16 cellular contexts compared by ENCODE assay signal in genomic region chr7:101238226-101239182, GRCh38. TPM values are rescaled to one million over a fixed set of nuclear protein-coding genes. Genes with fewer than 3 reads are reported as not detected.
DNase-seq lines count a peak whose midpoint lies in the region; ATAC-seq and TF ChIP-seq lines count a peak whose summit lies in the region.
"Had no signal": no experiment of that assay in that cellular context is flagged by ENCODE, and none has a peak within 500 bp of the region (broad histone marks: within the 10 kb centered on the region; RNA-seq: fewer than 3 reads in every experiment).

No MANE protein-coding gene starts in this region.

- H3K4me3 ChIP-seq in osteoblast (ENCODE audit: insufficient read depth, low read length) (no peak overlapping the region), uterus (no peak overlapping the region)

- H3K27ac Mint-ChIP-seq in activated T-cell treated with anti-CD3 and anti-CD28 coated beads, Interleukin-2, amount 50 U/mL, for 24 hours: peak overlapping the region; percentile 38
- H3K27ac Mint-ChIP-seq in activated T-cell treated with anti-CD3 and anti-CD28 coated beads, Interleukin-2, amount 50 U/mL, for 72 hours: no peak overlapping the region
- H3K27ac Mint-ChIP-seq: activated naive CD4-positive, alpha-beta T cell treated with anti-CD3 and anti-CD28 coated beads, Interleukin-2, amount 10 ng/mL, durations not matched to agents 7 days and 5 days had no signal

- intact Hi-C loops in Right ventricle myocardium superior (cut with DNase I) (no loop called here), uterus (cut with DNase I; ENCODE audit: low total_unique reads) (no loop called here)

- H3K36me3 Mint-ChIP-seq in activated T-cell treated with anti-CD3 and anti-CD28 coated beads, Interleukin-2, amount 50 U/mL, for 24 hours (ENCODE audit: low read depth): peaks cover 60% of the 10 kb centered on the region
- H3K36me3 Mint-ChIP-seq in activated T-cell treated with anti-CD3 and anti-CD28 coated beads, Interleukin-2, amount 50 U/mL, for 72 hours (ENCODE audit: insufficient read depth in 2 of 2): peaks cover 0 to 2% of the 10 kb centered on the region in 2 donors

- H3K4me1 Mint-ChIP-seq in activated T-cell treated with anti-CD3 and anti-CD28 coated beads, Interleukin-2, amount 50 U/mL, for 24 hours (ENCODE audit: low read depth): peaks cover 15% of the 10 kb centered on the region
- H3K4me1 Mint-ChIP-seq in activated T-cell treated with anti-CD3 and anti-CD28 coated beads, Interleukin-2, amount 50 U/mL, for 72 hours (ENCODE audit: low read depth): peaks cover 9% of the 10 kb centered on the region

- no peak overlapping the region for H3K4me2 ChIP-seq in osteoblast (ENCODE audit: insufficient read depth, low read length)

- H3K27me3 Mint-ChIP-seq in activated T-cell treated with anti-CD3 and anti-CD28 coated beads, Interleukin-2, amount 50 U/mL, for 24 hours: no peaks in the 10 kb centered on the region
- no peaks in the 10 kb centered on the region for H3K27me3 Mint-ChIP-seq in activated T-cell treated with anti-CD3 and anti-CD28 coated beads, Interleukin-2, amount 50 U/mL, for 72 hours (ENCODE audit: low read depth)
- H3K27me3 Mint-ChIP-seq: activated naive CD4-positive, alpha-beta T cell treated with anti-CD3 and anti-CD28 coated beads, Interleukin-2, amount 10 ng/mL, durations not matched to agents 7 days and 5 days had no signal

- peaks cover 2% of the 10 kb centered on the region for H3K4me1 ChIP-seq in osteoblast (ENCODE audit: insufficient read depth, low read length)
- peaks cover 6% of the 10 kb centered on the region in 2 donors for H3K4me1 ChIP-seq in uterus
- H3K4me1 ChIP-seq in foreskin keratinocyte: peaks cover 5% of the 10 kb centered on the region

- H3K9me3 ChIP-seq in osteoblast (ENCODE audit: low read depth, low read length) (no peaks in the 10 kb centered on the region), uterus (no peaks in the 10 kb centered on the region)

- TF ChIP-seq POLR2A in uterus (IDR thresholded peaks at IDR 0.05): no peak

- H3K27ac ChIP-seq in osteoblast (ENCODE audit: low read depth, low read length) (peak overlapping the region; percentile 8), uterus (peak overlapping the region; percentile 81 to 85), foreskin keratinocyte (no peak overlapping the region)

- ATAC-seq in activated T-cell treated with anti-CD3 and anti-CD28 coated beads, Interleukin-2, amount 50 U/mL, for 72 hours (replicated peaks in 1 of 2): no peak
- peak; percentile 5 for ATAC-seq in Right ventricle myocardium superior (ENCODE audit: poor library complexity)
- no peak for ATAC-seq in HG03457 (IDR thresholded peaks at IDR 0.05; ENCODE audit: unreplicated experiment)
- ATAC-seq in foreskin keratinocyte: no peak

- no peak overlapping the region for H2AFZ ChIP-seq in osteoblast (ENCODE audit: low read length)

- TF ChIP-seq CTCF in osteoblast (IDR thresholded peaks at IDR 0.05; ENCODE audit: extremely low read depth, low read depth, low read length) (no peak), uterus (IDR thresholded peaks at IDR 0.05) (no peak), foreskin keratinocyte (conservative IDR thresholded peaks at IDR 0.05) (no peak)

- peaks cover 17% of the 10 kb centered on the region for H4K20me1 ChIP-seq in osteoblast (ENCODE audit: insufficient read depth, low read length)

- no peaks in the 10 kb centered on the region for H3K9me3 Mint-ChIP-seq in activated T-cell treated with anti-CD3 and anti-CD28 coated beads, Interleukin-2, amount 50 U/mL, for 24 hours
- no peaks in the 10 kb centered on the region for H3K9me3 Mint-ChIP-seq in activated T-cell treated with anti-CD3 and anti-CD28 coated beads, Interleukin-2, amount 50 U/mL, for 72 hours
- H3K9me3 Mint-ChIP-seq: activated naive CD4-positive, alpha-beta T cell treated with anti-CD3 and anti-CD28 coated beads, Interleukin-2, amount 10 ng/mL, durations not matched to agents 7 days and 5 days; H9 had no signal

- no peak overlapping the region for H3K4me3 Mint-ChIP-seq in activated T-cell treated with anti-CD3 and anti-CD28 coated beads, Interleukin-2, amount 50 U/mL, for 24 hours
- no peak overlapping the region for H3K4me3 Mint-ChIP-seq in activated T-cell treated with anti-CD3 and anti-CD28 coated beads, Interleukin-2, amount 50 U/mL, for 72 hours
- H3K4me3 Mint-ChIP-seq: activated naive CD4-positive, alpha-beta T cell treated with anti-CD3 and anti-CD28 coated beads, Interleukin-2, amount 10 ng/mL, durations not matched to agents 7 days and 5 days; H9 had no signal

- H3K27me3 ChIP-seq in osteoblast (ENCODE audit: insufficient read depth, low read length): no peaks in the 10 kb centered on the region
- no peaks in the 10 kb centered on the region for H3K27me3 ChIP-seq in uterus
- H3K27me3 ChIP-seq in foreskin keratinocyte: no peaks in the 10 kb centered on the region

- no peak for DNase-seq in activated T-cell treated with anti-CD3 and anti-CD28 coated beads, Interleukin-2, amount 50 U/mL, for 24 hours
- no peak for DNase-seq in activated T-cell treated with anti-CD3 and anti-CD28 coated beads, Interleukin-2, amount 50 U/mL, for 72 hours
- DNase-seq in Right ventricle myocardium superior (no peak), osteoblast (ENCODE audit: insufficient read length, low spot score, missing footprints) (peak; percentile 30), uterus (no peak), AG08395 (ENCODE audit: low spot score) (no peak), foreskin keratinocyte (no peak)
- DNase-seq: activated CD4-positive, alpha-beta T cell treated with anti-CD3 and anti-CD28 coated beads, Interleukin-2, amount 50 U/mL, for 4 hours; activated naive CD4-positive, alpha-beta T cell treated with anti-CD3 and anti-CD28 coated beads, Interleukin-2, amount 10 ng/mL, durations not matched to agents 7 days and 5 days; H9; NCI-H524 treated with DMSO at 0.1 percent for 48 hours; stimulated activated CD8-positive, alpha-beta memory T cell treated with anti-CD3 and anti-CD28 coated beads, Interleukin-4, amount 100 ng/mL, for 48 hours had no signal

- H3K79me2 ChIP-seq in osteoblast (ENCODE audit: insufficient read depth, low read length): peaks cover 25% of the 10 kb centered on the region

- peaks cover 21% of the 10 kb centered on the region for H3K36me3 ChIP-seq in osteoblast (ENCODE audit: insufficient read depth, low read length)
- no peaks in the 10 kb centered on the region for H3K36me3 ChIP-seq in uterus

RNA-seq across cellular contexts. Expression of gene CLDN15, which starts 0.9 kb away (rescaled TPM):
- total RNA-seq in activated T-cell treated with anti-CD3 and anti-CD28 coated beads, Interleukin-2, amount 50 U/mL, for 72 hours: 10 to 100 TPM; 27.8 to 28.7 TPM
- 2.2 TPM for total RNA-seq in Right ventricle myocardium superior
- 3.3 and 4.1 TPM in 2 replicates for total RNA-seq in osteoblast
- 10 to 100 TPM in 2 of 4 donors, 1 to 10 TPM in 2; 5.6 to 49.4 (median 16.7) TPM for total RNA-seq in uterus
- total RNA-seq in foreskin keratinocyte: 1.7 and 3.4 TPM in 2 replicates
- 2.5 and 3.7 TPM in 2 replicates for polyA plus RNA-seq in foreskin keratinocyte

RNA-seq across cellular contexts. Expression of gene FIS1, which starts 6.4 kb away (rescaled TPM):
- 10 to 100 TPM; 78.4 to 87.2 TPM for total RNA-seq in activated T-cell treated with anti-CD3 and anti-CD28 coated beads, Interleukin-2, amount 50 U/mL, for 72 hours
- total RNA-seq in Right ventricle myocardium superior (336 TPM), osteoblast (118 and 136 TPM in 2 replicates), uterus (100 to 1,000 TPM; 129 to 251 (median 233) TPM), foreskin keratinocyte (134 and 177 TPM in 2 replicates)
- 227 and 256 TPM in 2 replicates for polyA plus RNA-seq in foreskin keratinocyte

RNA-seq across cellular contexts. Expression of gene ZNHIT1, which starts 20.5 kb away (rescaled TPM):
- total RNA-seq in activated T-cell treated with anti-CD3 and anti-CD28 coated beads, Interleukin-2, amount 50 U/mL, for 72 hours: 10 to 100 TPM; 36.6 to 38.9 TPM
- total RNA-seq in Right ventricle myocardium superior (58.2 TPM), osteoblast (64.4 and 66.0 TPM in 2 replicates), uterus (10 to 100 TPM; 40.7 to 53.3 (median 52.0) TPM), foreskin keratinocyte (81.2 and 93.8 TPM in 2 replicates)
- 121 and 144 TPM in 2 replicates for polyA plus RNA-seq in foreskin keratinocyte

RNA-seq across cellular contexts. Expression of gene PLOD3, which starts 21.1 kb away (rescaled TPM):
- 10 to 100 TPM; 28.8 to 34.4 TPM for total RNA-seq in activated T-cell treated with anti-CD3 and anti-CD28 coated beads, Interleukin-2, amount 50 U/mL, for 72 hours
- total RNA-seq in Right ventricle myocardium superior: 39.0 TPM
- 78.7 and 81.8 TPM in 2 replicates for total RNA-seq in osteoblast
- total RNA-seq in uterus: 10 to 100 TPM; 29.2 to 75.4 (median 34.1) TPM
- 77.6 and 80.6 TPM in 2 replicates for total RNA-seq in foreskin keratinocyte
- 82.5 and 83.8 TPM in 2 replicates for polyA plus RNA-seq in foreskin keratinocyte

RNA-seq across cellular contexts. Expression of gene MOGAT3, which starts 37.7 kb away (rescaled TPM):
- not detected for total RNA-seq in activated T-cell treated with anti-CD3 and anti-CD28 coated beads, Interleukin-2, amount 50 U/mL, for 72 hours
- total RNA-seq in Right ventricle myocardium superior (not detected), osteoblast (not detected in 2 replicates), uterus (not detected), foreskin keratinocyte (not detected in 2 replicates)
- polyA plus RNA-seq in foreskin keratinocyte: not detected in 2 replicates
- total RNA-seq: A172, M059J had no signal
- polyA plus RNA-seq: keratinocyte had no signal
